Comparison of ENCODE assay signal across 16 cellular contexts in genomic region chr15:77384589-77385359, GRCh38.
"Had no signal": no experiment of that assay in that cellular context is flagged by ENCODE, and none has a peak within 500 bp of the region (broad histone marks: within the 10 kb centered on the region; RNA-seq: fewer than 3 reads in every experiment).

No MANE protein-coding gene starts in this region.

- H3K9me3 Mint-ChIP-seq: activated naive CD4-positive, alpha-beta T cell treated with anti-CD3 and anti-CD28 coated beads, Interleukin-2, amount 50 U/mL, for 72 hours; activated T-helper 1 cell treated with anti-CD3 and anti-CD28 coated beads, Interleukin-12 subunit alpha, Interleukin-12 subunit beta, Interleukin-2, Interleukin-4 antibody, amounts not matched to agents 30 ng/mL and 10 ng/mL and 1 ng/mL, durations not matched to agents 14 hours and 24 hours and 36 hours; dendritic cell treated with granulocyte-macrophage colony-stimulating factor and Interleukin-4, amounts not matched to agents 40 ng/mL and 50 ng/mL, for 4 days; nephron had no signal

- H3K27me3 ChIP-seq: esophagus squamous epithelium, stomach, vagina had no signal

- DNase-seq: activated CD4-positive, alpha-beta T cell treated with anti-CD3 and anti-CD28 coated beads, Interleukin-2, amount 50 U/mL, for 1 hour; activated gamma-delta T cell treated with Interleukin-2 at 50 U/mL for 16 hours; effector CD8-positive, alpha-beta T cell; esophagus squamous epithelium; occipital lobe; posterior cingulate gyrus; stimulated activated CD4-positive, alpha-beta T cell treated with anti-CD3 and anti-CD28 coated beads, Interleukin-2, amount 100 ng/mL, for 24 hours; stomach; T1000; trophoblast cell had no signal

- H3K9me3 ChIP-seq: esophagus squamous epithelium, stomach, vagina had no signal

- H3K4me3 Mint-ChIP-seq: activated T-helper 1 cell treated with anti-CD3 and anti-CD28 coated beads, Interleukin-12 subunit alpha, Interleukin-12 subunit beta, Interleukin-2, Interleukin-4 antibody, amounts not matched to agents 30 ng/mL and 10 ng/mL and 1 ng/mL, durations not matched to agents 14 hours and 24 hours and 36 hours; dendritic cell treated with granulocyte-macrophage colony-stimulating factor and Interleukin-4, amounts not matched to agents 40 ng/mL and 50 ng/mL, for 4 days; nephron had no signal

- FAIRE-seq: endothelial cell of umbilical vein had no signal

- ATAC-seq: activated naive CD4-positive, alpha-beta T cell treated with anti-CD3 and anti-CD28 coated beads, Interleukin-2, amount 50 U/mL, for 72 hours had no signal

- H3K27ac Mint-ChIP-seq: activated naive CD4-positive, alpha-beta T cell treated with anti-CD3 and anti-CD28 coated beads, Interleukin-2, amount 50 U/mL, for 72 hours; activated T-helper 1 cell treated with anti-CD3 and anti-CD28 coated beads, Interleukin-12 subunit alpha, Interleukin-12 subunit beta, Interleukin-2, Interleukin-4 antibody, amounts not matched to agents 30 ng/mL and 10 ng/mL and 1 ng/mL, durations not matched to agents 14 hours and 24 hours and 36 hours; dendritic cell treated with granulocyte-macrophage colony-stimulating factor and Interleukin-4, amounts not matched to agents 40 ng/mL and 50 ng/mL, for 4 days; nephron had no signal

- H3K27me3 Mint-ChIP-seq: dendritic cell treated with granulocyte-macrophage colony-stimulating factor and Interleukin-4, amounts not matched to agents 40 ng/mL and 50 ng/mL, for 4 days had no signal

- H3K36me3 Mint-ChIP-seq: activated naive CD4-positive, alpha-beta T cell treated with anti-CD3 and anti-CD28 coated beads, Interleukin-2, amount 50 U/mL, for 72 hours had no signal

- H3K27ac ChIP-seq: esophagus squamous epithelium, stomach, vagina had no signal

- H3K4me3 ChIP-seq: esophagus squamous epithelium, stomach, vagina had no signal

- H3K36me3 ChIP-seq: esophagus squamous epithelium, stomach, vagina had no signal
